ENCODE assay signal across 1 cellular context in genomic region chr19:55103190-55103589, GRCh38.
TF ChIP-seq lines count a peak whose summit lies in the region.

No MANE protein-coding gene starts in this region.

TF ChIP-seq in HepG2, 621 proteins besides CTCF, POLR2A, EP300 and RAD21:
- no peak for TF ChIP-seq REXO4 (CRISPR knock-in tag; IDR thresholded peaks at IDR 0.05; ENCODE audit: borderline replicate concordance)
- TF ChIP-seq GTF3A (CRISPR knock-in tag; conservative IDR thresholded peaks at IDR 0.05) = no peak
- TF ChIP-seq AGO2 (optimal IDR thresholded peaks at IDR 0.05; ENCODE audit: low read depth, low read length) = peak; percentile 49
- peak; percentile 36 for TF ChIP-seq RBM22 (optimal IDR thresholded peaks at IDR 0.05; ENCODE audit: low read length)
- no peak for TF ChIP-seq ZBTB38 (CRISPR knock-in tag; IDR thresholded peaks at IDR 0.05)
- no peak for TF ChIP-seq ZNF704 (CRISPR knock-in tag; IDR thresholded peaks at IDR 0.05; ENCODE audit: borderline replicate concordance)
- TF ChIP-seq, protein P1, sequence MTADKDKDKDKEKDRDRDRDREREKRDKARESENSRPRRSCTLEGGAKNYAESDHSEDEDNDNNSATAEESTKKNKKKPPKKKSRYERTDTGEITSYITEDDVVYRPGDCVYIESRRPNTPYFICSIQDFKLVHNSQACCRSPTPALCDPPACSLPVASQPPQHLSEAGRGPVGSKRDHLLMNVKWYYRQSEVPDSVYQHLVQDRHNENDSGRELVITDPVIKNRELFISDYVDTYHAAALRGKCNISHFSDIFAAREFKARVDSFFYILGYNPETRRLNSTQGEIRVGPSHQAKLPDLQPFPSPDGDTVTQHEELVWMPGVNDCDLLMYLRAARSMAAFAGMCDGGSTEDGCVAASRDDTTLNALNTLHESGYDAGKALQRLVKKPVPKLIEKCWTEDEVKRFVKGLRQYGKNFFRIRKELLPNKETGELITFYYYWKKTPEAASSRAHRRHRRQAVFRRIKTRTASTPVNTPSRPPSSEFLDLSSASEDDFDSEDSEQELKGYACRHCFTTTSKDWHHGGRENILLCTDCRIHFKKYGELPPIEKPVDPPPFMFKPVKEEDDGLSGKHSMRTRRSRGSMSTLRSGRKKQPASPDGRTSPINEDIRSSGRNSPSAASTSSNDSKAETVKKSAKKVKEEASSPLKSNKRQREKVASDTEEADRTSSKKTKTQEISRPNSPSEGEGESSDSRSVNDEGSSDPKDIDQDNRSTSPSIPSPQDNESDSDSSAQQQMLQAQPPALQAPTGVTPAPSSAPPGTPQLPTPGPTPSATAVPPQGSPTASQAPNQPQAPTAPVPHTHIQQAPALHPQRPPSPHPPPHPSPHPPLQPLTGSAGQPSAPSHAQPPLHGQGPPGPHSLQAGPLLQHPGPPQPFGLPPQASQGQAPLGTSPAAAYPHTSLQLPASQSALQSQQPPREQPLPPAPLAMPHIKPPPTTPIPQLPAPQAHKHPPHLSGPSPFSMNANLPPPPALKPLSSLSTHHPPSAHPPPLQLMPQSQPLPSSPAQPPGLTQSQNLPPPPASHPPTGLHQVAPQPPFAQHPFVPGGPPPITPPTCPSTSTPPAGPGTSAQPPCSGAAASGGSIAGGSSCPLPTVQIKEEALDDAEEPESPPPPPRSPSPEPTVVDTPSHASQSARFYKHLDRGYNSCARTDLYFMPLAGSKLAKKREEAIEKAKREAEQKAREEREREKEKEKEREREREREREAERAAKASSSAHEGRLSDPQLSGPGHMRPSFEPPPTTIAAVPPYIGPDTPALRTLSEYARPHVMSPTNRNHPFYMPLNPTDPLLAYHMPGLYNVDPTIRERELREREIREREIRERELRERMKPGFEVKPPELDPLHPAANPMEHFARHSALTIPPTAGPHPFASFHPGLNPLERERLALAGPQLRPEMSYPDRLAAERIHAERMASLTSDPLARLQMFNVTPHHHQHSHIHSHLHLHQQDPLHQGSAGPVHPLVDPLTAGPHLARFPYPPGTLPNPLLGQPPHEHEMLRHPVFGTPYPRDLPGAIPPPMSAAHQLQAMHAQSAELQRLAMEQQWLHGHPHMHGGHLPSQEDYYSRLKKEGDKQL (CRISPR knock-in tag; IDR thresholded peaks at IDR 0.05; ENCODE audit: low read depth) = no peak
- TF ChIP-seq TAF15 (IDR thresholded peaks at IDR 0.05; ENCODE audit: low read depth, low read length, poor library complexity, severe bottlenecking) = no peak
- TF ChIP-seq ZNF782 (CRISPR knock-in tag; IDR thresholded peaks at IDR 0.05; ENCODE audit: borderline replicate concordance) = no peak
- TF ChIP-seq ZFP90 (CRISPR knock-in tag; IDR thresholded peaks at IDR 0.05; ENCODE audit: borderline replicate concordance) = peak; percentile 66; the same call in 1 of the 2 replicates
- TF ChIP-seq NR1H2 (CRISPR knock-in tag; IDR thresholded peaks at IDR 0.05; ENCODE audit: borderline replicate concordance, low read depth) = no peak
- TF ChIP-seq, protein P2, sequence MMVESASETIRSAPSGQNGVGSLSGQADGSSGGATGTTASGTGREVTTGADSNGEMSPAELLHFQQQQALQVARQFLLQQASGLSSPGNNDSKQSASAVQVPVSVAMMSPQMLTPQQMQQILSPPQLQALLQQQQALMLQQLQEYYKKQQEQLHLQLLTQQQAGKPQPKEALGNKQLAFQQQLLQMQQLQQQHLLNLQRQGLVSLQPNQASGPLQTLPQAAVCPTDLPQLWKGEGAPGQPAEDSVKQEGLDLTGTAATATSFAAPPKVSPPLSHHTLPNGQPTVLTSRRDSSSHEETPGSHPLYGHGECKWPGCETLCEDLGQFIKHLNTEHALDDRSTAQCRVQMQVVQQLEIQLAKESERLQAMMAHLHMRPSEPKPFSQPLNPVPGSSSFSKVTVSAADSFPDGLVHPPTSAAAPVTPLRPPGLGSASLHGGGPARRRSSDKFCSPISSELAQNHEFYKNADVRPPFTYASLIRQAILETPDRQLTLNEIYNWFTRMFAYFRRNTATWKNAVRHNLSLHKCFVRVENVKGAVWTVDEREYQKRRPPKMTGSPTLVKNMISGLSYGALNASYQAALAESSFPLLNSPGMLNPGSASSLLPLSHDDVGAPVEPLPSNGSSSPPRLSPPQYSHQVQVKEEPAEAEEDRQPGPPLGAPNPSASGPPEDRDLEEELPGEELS (CRISPR knock-in tag; IDR thresholded peaks at IDR 0.05) = no peak
- no peak for TF ChIP-seq ZNF30 (CRISPR knock-in tag; IDR thresholded peaks at IDR 0.05)
- no peak for TF ChIP-seq CHD4 (IDR thresholded peaks at IDR 0.05; ENCODE audit: borderline replicate concordance, low read length)
- TF ChIP-seq SOX5 (CRISPR knock-in tag; IDR thresholded peaks at IDR 0.05; ENCODE audit: borderline replicate concordance) = no peak
